Comparison of ENCODE assay signal across 1 cellular context in the genomic region with DNA sequence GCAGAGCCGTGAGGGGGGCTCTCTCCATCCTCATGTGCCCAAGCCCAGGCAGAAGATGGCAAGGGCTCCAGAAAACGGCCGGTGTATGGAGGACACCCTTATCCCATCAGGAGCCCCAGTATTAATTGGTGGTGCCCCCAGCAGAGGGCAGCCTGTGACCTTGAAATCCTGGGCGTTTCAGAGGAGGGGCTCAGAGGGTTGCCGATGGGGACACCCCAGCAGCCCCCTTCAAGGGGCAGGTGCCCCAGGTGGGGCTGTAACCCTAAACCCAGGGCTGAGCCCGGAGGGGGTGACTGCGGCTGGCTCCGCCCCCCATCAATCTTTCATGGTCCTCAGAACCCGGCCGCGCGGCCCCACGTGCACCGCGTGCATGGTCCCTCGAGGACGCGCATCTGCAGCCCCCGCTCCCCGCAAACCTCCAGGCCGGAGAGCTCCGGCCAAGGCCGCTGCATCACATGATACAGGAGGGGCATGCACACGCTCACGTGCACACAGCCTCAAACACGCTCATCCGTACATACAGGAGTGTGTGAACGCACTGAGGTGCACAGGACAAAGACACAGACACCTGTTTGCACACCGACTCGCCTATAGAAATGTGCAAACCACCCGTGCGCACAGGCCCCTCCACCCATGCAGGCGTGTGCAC.
A peak's percentile ranks its signal among the peaks of the same experiment; 100 is the strongest.
TF ChIP-seq lines count a peak whose summit lies in the region.

No MANE protein-coding gene starts in this region.

TF ChIP-seq in K562, 482 proteins besides CTCF, POLR2A, EP300 and RAD21 (continued from another document and continues in another):
- TF ChIP-seq, protein P1, sequence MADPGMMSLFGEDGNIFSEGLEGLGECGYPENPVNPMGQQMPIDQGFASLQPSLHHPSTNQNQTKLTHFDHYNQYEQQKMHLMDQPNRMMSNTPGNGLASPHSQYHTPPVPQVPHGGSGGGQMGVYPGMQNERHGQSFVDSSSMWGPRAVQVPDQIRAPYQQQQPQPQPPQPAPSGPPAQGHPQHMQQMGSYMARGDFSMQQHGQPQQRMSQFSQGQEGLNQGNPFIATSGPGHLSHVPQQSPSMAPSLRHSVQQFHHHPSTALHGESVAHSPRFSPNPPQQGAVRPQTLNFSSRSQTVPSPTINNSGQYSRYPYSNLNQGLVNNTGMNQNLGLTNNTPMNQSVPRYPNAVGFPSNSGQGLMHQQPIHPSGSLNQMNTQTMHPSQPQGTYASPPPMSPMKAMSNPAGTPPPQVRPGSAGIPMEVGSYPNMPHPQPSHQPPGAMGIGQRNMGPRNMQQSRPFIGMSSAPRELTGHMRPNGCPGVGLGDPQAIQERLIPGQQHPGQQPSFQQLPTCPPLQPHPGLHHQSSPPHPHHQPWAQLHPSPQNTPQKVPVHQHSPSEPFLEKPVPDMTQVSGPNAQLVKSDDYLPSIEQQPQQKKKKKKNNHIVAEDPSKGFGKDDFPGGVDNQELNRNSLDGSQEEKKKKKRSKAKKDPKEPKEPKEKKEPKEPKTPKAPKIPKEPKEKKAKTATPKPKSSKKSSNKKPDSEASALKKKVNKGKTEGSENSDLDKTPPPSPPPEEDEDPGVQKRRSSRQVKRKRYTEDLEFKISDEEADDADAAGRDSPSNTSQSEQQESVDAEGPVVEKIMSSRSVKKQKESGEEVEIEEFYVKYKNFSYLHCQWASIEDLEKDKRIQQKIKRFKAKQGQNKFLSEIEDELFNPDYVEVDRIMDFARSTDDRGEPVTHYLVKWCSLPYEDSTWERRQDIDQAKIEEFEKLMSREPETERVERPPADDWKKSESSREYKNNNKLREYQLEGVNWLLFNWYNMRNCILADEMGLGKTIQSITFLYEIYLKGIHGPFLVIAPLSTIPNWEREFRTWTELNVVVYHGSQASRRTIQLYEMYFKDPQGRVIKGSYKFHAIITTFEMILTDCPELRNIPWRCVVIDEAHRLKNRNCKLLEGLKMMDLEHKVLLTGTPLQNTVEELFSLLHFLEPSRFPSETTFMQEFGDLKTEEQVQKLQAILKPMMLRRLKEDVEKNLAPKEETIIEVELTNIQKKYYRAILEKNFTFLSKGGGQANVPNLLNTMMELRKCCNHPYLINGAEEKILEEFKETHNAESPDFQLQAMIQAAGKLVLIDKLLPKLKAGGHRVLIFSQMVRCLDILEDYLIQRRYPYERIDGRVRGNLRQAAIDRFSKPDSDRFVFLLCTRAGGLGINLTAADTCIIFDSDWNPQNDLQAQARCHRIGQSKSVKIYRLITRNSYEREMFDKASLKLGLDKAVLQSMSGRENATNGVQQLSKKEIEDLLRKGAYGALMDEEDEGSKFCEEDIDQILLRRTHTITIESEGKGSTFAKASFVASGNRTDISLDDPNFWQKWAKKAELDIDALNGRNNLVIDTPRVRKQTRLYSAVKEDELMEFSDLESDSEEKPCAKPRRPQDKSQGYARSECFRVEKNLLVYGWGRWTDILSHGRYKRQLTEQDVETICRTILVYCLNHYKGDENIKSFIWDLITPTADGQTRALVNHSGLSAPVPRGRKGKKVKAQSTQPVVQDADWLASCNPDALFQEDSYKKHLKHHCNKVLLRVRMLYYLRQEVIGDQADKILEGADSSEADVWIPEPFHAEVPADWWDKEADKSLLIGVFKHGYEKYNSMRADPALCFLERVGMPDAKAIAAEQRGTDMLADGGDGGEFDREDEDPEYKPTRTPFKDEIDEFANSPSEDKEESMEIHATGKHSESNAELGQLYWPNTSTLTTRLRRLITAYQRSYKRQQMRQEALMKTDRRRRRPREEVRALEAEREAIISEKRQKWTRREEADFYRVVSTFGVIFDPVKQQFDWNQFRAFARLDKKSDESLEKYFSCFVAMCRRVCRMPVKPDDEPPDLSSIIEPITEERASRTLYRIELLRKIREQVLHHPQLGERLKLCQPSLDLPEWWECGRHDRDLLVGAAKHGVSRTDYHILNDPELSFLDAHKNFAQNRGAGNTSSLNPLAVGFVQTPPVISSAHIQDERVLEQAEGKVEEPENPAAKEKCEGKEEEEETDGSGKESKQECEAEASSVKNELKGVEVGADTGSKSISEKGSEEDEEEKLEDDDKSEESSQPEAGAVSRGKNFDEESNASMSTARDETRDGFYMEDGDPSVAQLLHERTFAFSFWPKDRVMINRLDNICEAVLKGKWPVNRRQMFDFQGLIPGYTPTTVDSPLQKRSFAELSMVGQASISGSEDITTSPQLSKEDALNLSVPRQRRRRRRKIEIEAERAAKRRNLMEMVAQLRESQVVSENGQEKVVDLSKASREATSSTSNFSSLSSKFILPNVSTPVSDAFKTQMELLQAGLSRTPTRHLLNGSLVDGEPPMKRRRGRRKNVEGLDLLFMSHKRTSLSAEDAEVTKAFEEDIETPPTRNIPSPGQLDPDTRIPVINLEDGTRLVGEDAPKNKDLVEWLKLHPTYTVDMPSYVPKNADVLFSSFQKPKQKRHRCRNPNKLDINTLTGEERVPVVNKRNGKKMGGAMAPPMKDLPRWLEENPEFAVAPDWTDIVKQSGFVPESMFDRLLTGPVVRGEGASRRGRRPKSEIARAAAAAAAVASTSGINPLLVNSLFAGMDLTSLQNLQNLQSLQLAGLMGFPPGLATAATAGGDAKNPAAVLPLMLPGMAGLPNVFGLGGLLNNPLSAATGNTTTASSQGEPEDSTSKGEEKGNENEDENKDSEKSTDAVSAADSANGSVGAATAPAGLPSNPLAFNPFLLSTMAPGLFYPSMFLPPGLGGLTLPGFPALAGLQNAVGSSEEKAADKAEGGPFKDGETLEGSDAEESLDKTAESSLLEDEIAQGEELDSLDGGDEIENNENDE (IDR thresholded peaks at IDR 0.05; ENCODE audit: low read depth, low read length), result no peak
- TF ChIP-seq MAFF (IDR thresholded peaks at IDR 0.05; ENCODE audit: low read length), result no peak
- TF ChIP-seq, protein P2, sequence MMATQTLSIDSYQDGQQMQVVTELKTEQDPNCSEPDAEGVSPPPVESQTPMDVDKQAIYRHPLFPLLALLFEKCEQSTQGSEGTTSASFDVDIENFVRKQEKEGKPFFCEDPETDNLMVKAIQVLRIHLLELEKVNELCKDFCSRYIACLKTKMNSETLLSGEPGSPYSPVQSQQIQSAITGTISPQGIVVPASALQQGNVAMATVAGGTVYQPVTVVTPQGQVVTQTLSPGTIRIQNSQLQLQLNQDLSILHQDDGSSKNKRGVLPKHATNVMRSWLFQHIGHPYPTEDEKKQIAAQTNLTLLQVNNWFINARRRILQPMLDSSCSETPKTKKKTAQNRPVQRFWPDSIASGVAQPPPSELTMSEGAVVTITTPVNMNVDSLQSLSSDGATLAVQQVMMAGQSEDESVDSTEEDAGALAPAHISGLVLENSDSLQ (IDR thresholded peaks at IDR 0.05), result peak; percentile 58; the same call in 1 of the 2 replicates
- TF ChIP-seq, protein P3, sequence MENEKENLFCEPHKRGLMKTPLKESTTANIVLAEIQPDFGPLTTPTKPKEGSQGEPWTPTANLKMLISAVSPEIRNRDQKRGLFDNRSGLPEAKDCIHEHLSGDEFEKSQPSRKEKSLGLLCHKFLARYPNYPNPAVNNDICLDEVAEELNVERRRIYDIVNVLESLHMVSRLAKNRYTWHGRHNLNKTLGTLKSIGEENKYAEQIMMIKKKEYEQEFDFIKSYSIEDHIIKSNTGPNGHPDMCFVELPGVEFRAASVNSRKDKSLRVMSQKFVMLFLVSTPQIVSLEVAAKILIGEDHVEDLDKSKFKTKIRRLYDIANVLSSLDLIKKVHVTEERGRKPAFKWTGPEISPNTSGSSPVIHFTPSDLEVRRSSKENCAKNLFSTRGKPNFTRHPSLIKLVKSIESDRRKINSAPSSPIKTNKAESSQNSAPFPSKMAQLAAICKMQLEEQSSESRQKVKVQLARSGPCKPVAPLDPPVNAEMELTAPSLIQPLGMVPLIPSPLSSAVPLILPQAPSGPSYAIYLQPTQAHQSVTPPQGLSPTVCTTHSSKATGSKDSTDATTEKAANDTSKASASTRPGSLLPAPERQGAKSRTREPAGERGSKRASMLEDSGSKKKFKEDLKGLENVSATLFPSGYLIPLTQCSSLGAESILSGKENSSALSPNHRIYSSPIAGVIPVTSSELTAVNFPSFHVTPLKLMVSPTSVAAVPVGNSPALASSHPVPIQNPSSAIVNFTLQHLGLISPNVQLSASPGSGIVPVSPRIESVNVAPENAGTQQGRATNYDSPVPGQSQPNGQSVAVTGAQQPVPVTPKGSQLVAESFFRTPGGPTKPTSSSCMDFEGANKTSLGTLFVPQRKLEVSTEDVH (IDR thresholded peaks at IDR 0.05; ENCODE audit: low read depth, partially characterized antibody), result no peak
- no peak; the same call in 1 of the 2 replicates for TF ChIP-seq MTA3 (IDR thresholded peaks at IDR 0.05; ENCODE audit: borderline replicate concordance)
- no peak for TF ChIP-seq ZNF717 (CRISPR knock-in tag; IDR thresholded peaks at IDR 0.05)
- no peak for TF ChIP-seq ARHGAP35 (IDR thresholded peaks at IDR 0.05; ENCODE audit: partially characterized antibody)
- TF ChIP-seq ZFP36 (IDR thresholded peaks at IDR 0.05; ENCODE audit: low read depth, low read length, partially characterized antibody), result no peak
- TF ChIP-seq JUN (IDR thresholded peaks at IDR 0.05; ENCODE audit: borderline replicate concordance, low read depth, low read length), result no peak
- TF ChIP-seq JUN (CRISPR knock-in tag; IDR thresholded peaks at IDR 0.05; ENCODE audit: borderline replicate concordance), result no peak
- TF ChIP-seq, protein P4, sequence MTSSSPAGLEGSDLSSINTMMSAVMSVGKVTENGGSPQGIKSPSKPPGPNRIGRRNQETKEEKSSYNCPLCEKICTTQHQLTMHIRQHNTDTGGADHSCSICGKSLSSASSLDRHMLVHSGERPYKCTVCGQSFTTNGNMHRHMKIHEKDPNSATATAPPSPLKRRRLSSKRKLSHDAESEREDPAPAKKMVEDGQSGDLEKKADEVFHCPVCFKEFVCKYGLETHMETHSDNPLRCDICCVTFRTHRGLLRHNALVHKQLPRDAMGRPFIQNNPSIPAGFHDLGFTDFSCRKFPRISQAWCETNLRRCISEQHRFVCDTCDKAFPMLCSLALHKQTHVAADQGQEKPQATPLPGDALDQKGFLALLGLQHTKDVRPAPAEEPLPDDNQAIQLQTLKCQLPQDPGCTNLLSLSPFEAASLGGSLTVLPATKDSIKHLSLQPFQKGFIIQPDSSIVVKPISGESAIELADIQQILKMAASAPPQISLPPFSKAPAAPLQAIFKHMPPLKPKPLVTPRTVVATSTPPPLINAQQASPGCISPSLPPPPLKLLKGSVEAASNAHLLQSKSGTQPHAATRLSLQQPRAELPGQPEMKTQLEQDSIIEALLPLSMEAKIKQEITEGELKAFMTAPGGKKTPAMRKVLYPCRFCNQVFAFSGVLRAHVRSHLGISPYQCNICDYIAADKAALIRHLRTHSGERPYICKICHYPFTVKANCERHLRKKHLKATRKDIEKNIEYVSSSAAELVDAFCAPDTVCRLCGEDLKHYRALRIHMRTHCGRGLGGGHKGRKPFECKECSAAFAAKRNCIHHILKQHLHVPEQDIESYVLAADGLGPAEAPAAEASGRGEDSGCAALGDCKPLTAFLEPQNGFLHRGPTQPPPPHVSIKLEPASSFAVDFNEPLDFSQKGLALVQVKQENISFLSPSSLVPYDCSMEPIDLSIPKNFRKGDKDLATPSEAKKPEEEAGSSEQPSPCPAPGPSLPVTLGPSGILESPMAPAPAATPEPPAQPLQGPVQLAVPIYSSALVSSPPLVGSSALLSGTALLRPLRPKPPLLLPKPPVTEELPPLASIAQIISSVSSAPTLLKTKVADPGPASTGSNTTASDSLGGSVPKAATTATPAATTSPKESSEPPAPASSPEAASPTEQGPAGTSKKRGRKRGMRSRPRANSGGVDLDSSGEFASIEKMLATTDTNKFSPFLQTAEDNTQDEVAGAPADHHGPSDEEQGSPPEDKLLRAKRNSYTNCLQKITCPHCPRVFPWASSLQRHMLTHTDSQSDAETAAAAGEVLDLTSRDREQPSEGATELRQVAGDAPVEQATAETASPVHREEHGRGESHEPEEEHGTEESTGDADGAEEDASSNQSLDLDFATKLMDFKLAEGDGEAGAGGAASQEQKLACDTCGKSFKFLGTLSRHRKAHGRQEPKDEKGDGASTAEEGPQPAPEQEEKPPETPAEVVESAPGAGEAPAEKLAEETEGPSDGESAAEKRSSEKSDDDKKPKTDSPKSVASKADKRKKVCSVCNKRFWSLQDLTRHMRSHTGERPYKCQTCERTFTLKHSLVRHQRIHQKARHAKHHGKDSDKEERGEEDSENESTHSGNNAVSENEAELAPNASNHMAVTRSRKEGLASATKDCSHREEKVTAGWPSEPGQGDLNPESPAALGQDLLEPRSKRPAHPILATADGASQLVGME (CRISPR knock-in tag; IDR thresholded peaks at IDR 0.05), result no peak
- TF ChIP-seq, protein P5, sequence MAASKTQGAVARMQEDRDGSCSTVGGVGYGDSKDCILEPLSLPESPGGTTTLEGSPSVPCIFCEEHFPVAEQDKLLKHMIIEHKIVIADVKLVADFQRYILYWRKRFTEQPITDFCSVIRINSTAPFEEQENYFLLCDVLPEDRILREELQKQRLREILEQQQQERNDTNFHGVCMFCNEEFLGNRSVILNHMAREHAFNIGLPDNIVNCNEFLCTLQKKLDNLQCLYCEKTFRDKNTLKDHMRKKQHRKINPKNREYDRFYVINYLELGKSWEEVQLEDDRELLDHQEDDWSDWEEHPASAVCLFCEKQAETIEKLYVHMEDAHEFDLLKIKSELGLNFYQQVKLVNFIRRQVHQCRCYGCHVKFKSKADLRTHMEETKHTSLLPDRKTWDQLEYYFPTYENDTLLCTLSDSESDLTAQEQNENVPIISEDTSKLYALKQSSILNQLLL (CRISPR knock-in tag; IDR thresholded peaks at IDR 0.05; ENCODE audit: borderline replicate concordance), result no peak
- TF ChIP-seq, protein P6, sequence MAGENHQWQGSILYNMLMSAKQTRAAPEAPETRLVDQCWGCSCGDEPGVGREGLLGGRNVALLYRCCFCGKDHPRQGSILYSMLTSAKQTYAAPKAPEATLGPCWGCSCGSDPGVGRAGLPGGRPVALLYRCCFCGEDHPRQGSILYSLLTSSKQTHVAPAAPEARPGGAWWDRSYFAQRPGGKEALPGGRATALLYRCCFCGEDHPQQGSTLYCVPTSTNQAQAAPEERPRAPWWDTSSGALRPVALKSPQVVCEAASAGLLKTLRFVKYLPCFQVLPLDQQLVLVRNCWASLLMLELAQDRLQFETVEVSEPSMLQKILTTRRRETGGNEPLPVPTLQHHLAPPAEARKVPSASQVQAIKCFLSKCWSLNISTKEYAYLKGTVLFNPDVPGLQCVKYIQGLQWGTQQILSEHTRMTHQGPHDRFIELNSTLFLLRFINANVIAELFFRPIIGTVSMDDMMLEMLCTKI (IDR thresholded peaks at IDR 0.05; ENCODE audit: partially characterized antibody), result no peak
- TF ChIP-seq CBX3 (IDR thresholded peaks at IDR 0.05; ENCODE audit: borderline replicate concordance in 1 of 2, low read length in 2 of 2), result 0 out of 3 replicates have a peak, but pooled peaks of 1 of the 2 experiments have one; percentile 34
- TF ChIP-seq GABPB2 (CRISPR knock-in tag; conservative IDR thresholded peaks at IDR 0.05), result no peak
- peak; percentile 86 for TF ChIP-seq MEIS2 (IDR thresholded peaks at IDR 0.05; ENCODE audit: partially characterized antibody)
- TF ChIP-seq SRF (CRISPR knock-in tag; IDR thresholded peaks at IDR 0.05), result no peak
- TF ChIP-seq, protein P7, sequence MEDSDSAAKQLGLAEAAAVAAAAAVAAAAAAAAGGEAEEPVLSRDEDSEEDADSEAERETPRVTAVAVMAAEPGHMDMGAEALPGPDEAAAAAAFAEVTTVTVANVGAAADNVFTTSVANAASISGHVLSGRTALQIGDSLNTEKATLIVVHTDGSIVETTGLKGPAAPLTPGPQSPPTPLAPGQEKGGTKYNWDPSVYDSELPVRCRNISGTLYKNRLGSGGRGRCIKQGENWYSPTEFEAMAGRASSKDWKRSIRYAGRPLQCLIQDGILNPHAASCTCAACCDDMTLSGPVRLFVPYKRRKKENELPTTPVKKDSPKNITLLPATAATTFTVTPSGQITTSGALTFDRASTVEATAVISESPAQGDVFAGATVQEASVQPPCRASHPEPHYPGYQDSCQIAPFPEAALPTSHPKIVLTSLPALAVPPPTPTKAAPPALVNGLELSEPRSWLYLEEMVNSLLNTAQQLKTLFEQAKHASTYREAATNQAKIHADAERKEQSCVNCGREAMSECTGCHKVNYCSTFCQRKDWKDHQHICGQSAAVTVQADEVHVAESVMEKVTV (CRISPR knock-in tag; IDR thresholded peaks at IDR 0.05), result peak; percentile 54
- TF ChIP-seq SMARCB1 (IDR thresholded peaks at IDR 0.05; ENCODE audit: insufficient read length, low read depth), result no peak
- no peak for TF ChIP-seq SRSF1 (IDR thresholded peaks at IDR 0.05; ENCODE audit: low read depth, low read length)
- TF ChIP-seq ILF3 (IDR thresholded peaks at IDR 0.05; ENCODE audit: borderline replicate concordance), result no peak
- no peak for TF ChIP-seq KLF16 (IDR thresholded peaks at IDR 0.05)
- TF ChIP-seq ZNF79 (CRISPR knock-in tag; IDR thresholded peaks at IDR 0.05; ENCODE audit: low read depth), result no peak
